In the genomic region with DNA sequence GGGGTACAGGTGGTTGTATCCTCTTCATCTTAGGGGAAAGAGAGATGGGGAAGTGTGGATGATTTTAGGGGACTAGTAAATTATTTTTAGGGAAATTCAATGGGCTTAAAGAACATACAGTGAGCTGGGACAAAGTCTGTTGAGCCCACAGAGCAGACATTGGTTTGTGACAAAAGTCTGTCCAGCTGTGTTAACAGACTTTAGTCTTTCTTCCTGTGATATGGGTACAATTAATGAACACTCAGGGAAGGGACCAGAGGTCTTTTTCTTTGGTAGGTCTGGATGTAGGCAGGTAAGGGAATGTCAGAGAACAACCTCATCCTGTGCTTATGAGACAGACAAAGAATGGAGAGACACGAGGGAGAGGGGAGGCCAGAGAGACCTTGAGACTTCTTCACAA, we compare ENCODE assay signal across 16 cellular contexts.
"Had no signal": no experiment of that assay in that cellular context is flagged by ENCODE, and none has a peak within 500 bp of the region (broad histone marks: within the 10 kb centered on the region; RNA-seq: fewer than 3 reads in every experiment).

No MANE protein-coding gene starts in this region.

- H3K9me3 ChIP-seq: esophagus muscularis mucosa, gastroesophageal sphincter, left ventricle myocardium inferior, lower lobe of right lung, pancreas, thoracic aorta had no signal

- DNase-seq: effector memory CD8-positive, alpha-beta T cell; glutamatergic neuron; immature natural killer cell; left cardiac atrium; left ventricle myocardium inferior; lower lobe of right lung; natural killer cell; occipital lobe; pancreas; stimulated activated CD4-positive, alpha-beta T cell treated with anti-CD3 and anti-CD28 coated beads, Interleukin-4, amount 100 ng/mL, for 1 hour; trophoblast cell had no signal

- H3K27ac ChIP-seq: epithelial cell of prostate, esophagus muscularis mucosa, gastroesophageal sphincter, left ventricle myocardium inferior, lower lobe of right lung, pancreas, thoracic aorta had no signal

- ATAC-seq: effector memory CD8-positive, alpha-beta T cell; gastroesophageal sphincter; left cardiac atrium; lower lobe of right lung; natural killer cell; pancreas; stimulated activated memory B cell treated with anti-CD40 and anti-IgM and Interleukin-4, amounts not matched to agents 10 μg/mL and 1 μg/mL and 100 μg/mL, for 72 hours had no signal

- H3K27me3 ChIP-seq: pancreas had no signal

- H3K36me3 ChIP-seq: esophagus muscularis mucosa, gastroesophageal sphincter, left ventricle myocardium inferior, lower lobe of right lung, pancreas, thoracic aorta had no signal

- H3K4me3 ChIP-seq: esophagus muscularis mucosa, gastroesophageal sphincter, left ventricle myocardium inferior, lower lobe of right lung, pancreas, thoracic aorta had no signal
